ENCODE assay signal across 8 cellular contexts in the genomic region with DNA sequence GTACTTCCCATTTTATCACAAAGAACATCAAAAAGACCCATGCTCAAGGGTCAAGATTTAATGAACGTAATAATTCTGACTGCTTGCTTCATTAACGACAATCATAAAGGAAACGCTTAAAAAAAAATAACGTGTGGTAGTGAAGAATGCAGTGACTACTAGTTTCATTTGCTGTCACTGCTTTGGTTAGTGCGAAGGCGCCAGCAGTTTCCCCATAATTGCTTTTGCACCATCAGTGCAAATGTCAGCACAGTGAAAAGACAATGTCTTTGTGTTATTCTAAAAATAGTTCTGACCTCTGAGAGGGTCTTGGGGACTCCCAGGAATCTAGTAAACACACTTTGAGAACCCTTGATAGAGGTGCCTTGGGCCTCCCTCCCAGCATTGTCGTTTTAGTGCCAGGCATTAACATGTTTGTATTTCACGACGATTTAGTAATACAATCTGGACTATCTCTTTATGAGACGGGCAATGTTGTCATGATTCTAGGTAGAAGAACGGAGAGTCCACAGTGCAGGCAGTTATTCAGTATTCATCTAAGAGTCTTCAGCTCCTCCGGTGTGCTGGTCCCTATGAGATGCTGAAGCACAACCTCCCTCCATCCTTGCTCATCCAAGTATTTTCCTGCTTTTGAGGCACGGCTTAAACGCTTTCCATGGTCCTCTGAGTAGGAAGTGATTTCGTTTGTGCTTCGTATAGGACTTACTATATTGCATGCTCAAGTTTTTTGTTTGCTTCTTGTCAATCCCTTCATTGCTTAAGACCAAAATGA.
DNase-seq lines count a peak whose midpoint lies in the region; ATAC-seq and TF ChIP-seq lines count a peak whose summit lies in the region.

No MANE protein-coding gene starts in this region.

- no peak for TF ChIP-seq CTCF in GM12875 (IDR thresholded peaks at IDR 0.05; ENCODE audit: borderline replicate concordance, insufficient read depth, low read depth, low read length)
- TF ChIP-seq CTCF in Peyer's patch (IDR thresholded peaks at IDR 0.05): no peak
- TF ChIP-seq CTCF in brain microvascular endothelial cell (IDR thresholded peaks at IDR 0.05; ENCODE audit: low read depth, low read length, missing control alignments): no peak
- no peak for TF ChIP-seq CTCF in lower leg skin (IDR thresholded peaks at IDR 0.05)
- no peak for TF ChIP-seq CTCF in GM10248 (IDR thresholded peaks at IDR 0.05; ENCODE audit: control extremely low read depth, extremely low read depth, low read depth, missing control alignments)

- intact Hi-C loops in lower leg skin (cut with DNase I; ENCODE audit: low total_unique reads): loop anchor here (5.0 kb wide), 1 partner anchor 69 kb away; the partner anchor contains the start of gene AFF1

- H3K27ac ChIP-seq in Peyer's patch: peak overlapping the region; percentile 80 to 94 (median 94)
- H3K27ac ChIP-seq in brain microvascular endothelial cell: peak overlapping the region; percentile 99

- POLR2A ChIA-PET in GM10248 (lab: Yijun Ruan, JAX): interaction anchor here (0.5 to 3.5 kb wide), 27 partner anchors 8 to 1029 kb away, joined by 3 to 47 read pairs (median 4); partner anchors contain the start of gene AFF1

- H3K4me3 ChIP-seq in GM12875 (ENCODE audit: low read depth, low read length): peak overlapping the region; percentile 77
- peak overlapping the region; percentile 51 to 71 (median 61) for H3K4me3 ChIP-seq in Peyer's patch
- H3K4me3 ChIP-seq in brain microvascular endothelial cell (ENCODE audit: low read depth, low read length): peak overlapping the region; percentile 86
- H3K4me3 ChIP-seq in lower leg skin (ENCODE audit: low read depth, poor library complexity, severe bottlenecking): peak overlapping the region; percentile 93

- no peaks in the 10 kb centered on the region for H3K9me3 ChIP-seq in Peyer's patch

- in situ Hi-C loops in brain microvascular endothelial cell (cut with HindIII; ENCODE audit: low pct_ligation_motif_present, low sequenced_read_pairs): no loop called here

- TF ChIP-seq POLR2A in Peyer's patch (IDR thresholded peaks at IDR 0.05): no peak
- no peak for TF ChIP-seq POLR2A in lower leg skin (IDR thresholded peaks at IDR 0.05)

- CTCF ChIA-PET in GM10248 (lab: Yijun Ruan, JAX): interaction anchor here (0.9 to 3.4 kb wide), 18 partner anchors 9 to 88 kb away, joined by 3 to 14 read pairs (median 4); partner anchors contain the start of gene AFF1

- peaks cover 0 to 29% (median 10%) of the 10 kb centered on the region in 4 donors for H3K4me1 ChIP-seq in Peyer's patch

- H3K36me3 ChIP-seq in Peyer's patch (no peaks in the 10 kb centered on the region), brain microvascular endothelial cell (replicated peaks) (no peaks in the 10 kb centered on the region)

- 12 to 16% methylated on average over 16 of the region's 16 CpGs for WGBS in lower leg skin, 2 donors

- DNase-seq in Peyer's patch: peak in 2 of 3 donors; percentile 39 to 58
- no peak for DNase-seq in brain microvascular endothelial cell
- no peak for DNase-seq in lower leg skin (ENCODE audit: low spot score in 2 of 2)
- DNase-seq in stimulated activated CD8-positive, alpha-beta memory T cell treated with anti-CD3 and anti-CD28 coated beads, Interleukin-7, amount 100 ng/mL, for 48 hours (ENCODE audit: extremely low read depth in 1 of 2, low read depth in 1 of 2): peak; percentile 4 to 24
- no peak for DNase-seq in kidney glomerular epithelial cell (lab: John Stamatoyannopoulos, UW)
- no peak for DNase-seq in GM10248 (ENCODE audit: extremely low spot score)

- peak; percentile 15 for ATAC-seq in HG02798 (IDR thresholded peaks at IDR 0.05; ENCODE audit: poor library complexity, unreplicated experiment)

- no peaks in the 10 kb centered on the region for H3K27me3 ChIP-seq in Peyer's patch
- no peaks in the 10 kb centered on the region for H3K27me3 ChIP-seq in brain microvascular endothelial cell (replicated peaks)

Comparison
In these comparisons a context has a peak if more than half of its experiments do, and no peak if none do; other contexts are left out.
1. DNase-seq: peak in Peyer's patch (2 of 3) and stimulated activated CD8-positive, alpha-beta memory T cell treated with anti-CD3 and anti-CD28 coated beads, Interleukin-7, amount 100 ng/mL, for 48 hours (2 of 2); none in brain microvascular endothelial cell (single experiment), lower leg skin (0 of 2), kidney glomerular epithelial cell (single experiment) and GM10248 (single experiment).
2. Peak in every context shown above with its lines, with median percentiles within 50 percentile points of each other: H3K4me3 ChIP-seq.